In the genomic region with DNA sequence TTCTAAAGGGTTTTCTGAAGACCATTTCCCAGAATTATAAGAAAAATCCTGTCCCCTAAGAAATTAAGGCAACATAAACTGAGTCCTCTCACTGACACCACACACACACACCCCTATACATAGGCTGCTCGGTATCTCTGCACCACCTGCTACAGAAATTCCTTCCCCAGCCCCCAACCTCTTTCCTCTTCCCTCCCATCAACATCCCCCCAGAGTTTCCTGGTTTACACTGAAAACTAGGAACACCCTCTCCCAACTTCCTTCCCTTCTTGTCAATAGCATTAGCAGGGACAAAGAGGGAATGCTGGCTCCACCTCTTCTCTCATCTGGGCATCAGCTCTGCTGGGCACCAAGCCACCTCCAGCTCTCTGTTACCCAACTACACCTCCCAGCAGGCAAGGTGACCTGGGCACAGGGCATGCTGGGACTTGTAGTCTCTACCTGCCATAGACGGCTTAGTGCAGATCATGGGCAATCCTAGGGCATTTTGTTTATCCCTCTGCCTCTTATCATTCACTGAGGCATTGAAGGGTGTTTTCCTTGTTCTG, we compare ENCODE assay signal across 8 cellular contexts. TPM values are rescaled to one million over a fixed set of nuclear protein-coding genes. Genes with fewer than 3 reads are reported as not detected.
DNase-seq lines count a peak whose midpoint lies in the region; ATAC-seq, FAIRE-seq and TF ChIP-seq lines count a peak whose summit lies in the region.

No MANE protein-coding gene starts in this region.

- H3K27ac ChIP-seq in PC-9: no peak overlapping the region
- H3K27ac ChIP-seq in transverse colon: peak overlapping the region; percentile 72 to 90 (median 79)

- intact Hi-C loops in PC-9 (cut with micrococcal nuclease; ENCODE audit: unreplicated experiment) (loop anchor here (5.0 kb wide), 1 partner anchor 110 kb away; no protein-coding TSS in a partner anchor), transverse colon (cut with DNase I; ENCODE audit: low total_unique reads) (loop anchor here (5.0 kb wide), 1 partner anchor 85 kb away; no protein-coding TSS in a partner anchor)

- POLR2A ChIA-PET in PC-9 (lab: Charles Lee; ENCODE audit: unreplicated experiment): interaction anchor here (1.0 kb wide), 1 partner anchor 16 kb away, joined by 4 read pairs; the partner anchor contains the start of gene CAVIN1

- no peak overlapping the region for H2AFZ ChIP-seq in PC-9

- peaks cover 37% of the 10 kb centered on the region for H3K79me2 ChIP-seq in PC-9 (ENCODE audit: low read depth)

- WGBS in transverse colon (ENCODE audit: low coverage in 1 of 2), 2 donors: 14% methylated on average over 2 of the region's 2 CpGs; no CpG with 5 or more reads in 1 of the 2 donors

- BruUV-seq in PC-9 (replicated peaks; lab: Mats Ljungman, UMichigan): no TSS peak

- no peak overlapping the region for H3K4me2 ChIP-seq in PC-9

- H3K27me3 ChIP-seq in PC-9 (ENCODE audit: insufficient read depth, low read depth) (no peaks in the 10 kb centered on the region), transverse colon (no peaks in the 10 kb centered on the region)

- no peak for TF ChIP-seq POLR2A in transverse colon (IDR thresholded peaks at IDR 0.05)

- H3K9me2 ChIP-seq in PC-9 (ENCODE audit: insufficient read depth): no peaks in the 10 kb centered on the region

- ATAC-seq in omental fat pad (ENCODE audit: low FRiP score) (peak; percentile 58), GM21515 (IDR thresholded peaks at IDR 0.05; ENCODE audit: unreplicated experiment) (no peak)

- CTCF ChIA-PET in PC-9 (lab: Charles Lee): interaction anchor here (0.6 to 1.1 kb wide), 5 partner anchors 19 to 118 kb away, joined by 3 to 17 read pairs (median 5); partner anchors contain the start of gene STAT3

- TF ChIP-seq EP300 in transverse colon (IDR thresholded peaks at IDR 0.05; ENCODE audit: low read depth): no peak

- H3K4me3 ChIP-seq in PC-9 (no peak overlapping the region), transverse colon (no peak overlapping the region)

- H3K36me3 ChIP-seq in PC-9 (ENCODE audit: low read depth): no peaks in the 10 kb centered on the region
- H3K36me3 ChIP-seq in transverse colon: no peaks in the 10 kb centered on the region

- in situ Hi-C loops in transverse colon (cut with MboI; ENCODE audit: low pct_ligation_motif_present in 1 of 4, low pct_unique_long_range_greater_than_20kb in 1 of 4, low sequenced_read_pairs in 3 of 4): loop anchor here in 2 of 4 donors (5.0 to 25.0 kb wide), 3 partner anchors 83 to 105 kb away; no protein-coding TSS in a partner anchor

- H3K9me3 ChIP-seq in PC-9 (ENCODE audit: insufficient read depth, low read depth): no peaks in the 10 kb centered on the region
- no peaks in the 10 kb centered on the region for H3K9me3 ChIP-seq in transverse colon

- FAIRE-seq in frontal cortex (lab: Jason Lieb, UNC): no peak

- H3K4me1 ChIP-seq in PC-9 (replicated peaks; ENCODE audit: insufficient read depth) (peaks cover 59% of the 10 kb centered on the region), transverse colon (peaks cover 37 to 67% (median 62%) of the 10 kb centered on the region in 4 donors)

- H3F3A ChIP-seq in PC-9 (ENCODE audit: insufficient read depth, low read depth): peaks cover 63% of the 10 kb centered on the region

- TF ChIP-seq CTCF in PC-9 (conservative IDR thresholded peaks at IDR 0.05) (no peak), omental fat pad (IDR thresholded peaks at IDR 0.05) (no peak), transverse colon (IDR thresholded peaks at IDR 0.05) (no peak)

- DNase-seq in COR-L47 (lab: John Stamatoyannopoulos, UW) (peak; percentile 90), HPDE6-E6E7 (ENCODE audit: extremely low spot score) (peak; percentile 88), PC-9 (peak; percentile 65 to 72), frontal cortex (ENCODE audit: low spot score in 2 of 2) (peak; percentile 72 to 74), omental fat pad (ENCODE audit: low spot score) (no peak), transverse colon (peak; percentile 86)
- DNase-seq in activated gamma-delta T cell treated with anti-CD3 and anti-CD28 coated beads, Interleukin-2, amount 50 U/mL, for 16 hours (ENCODE audit: low read depth): peak; percentile 42

- no peaks in the 10 kb centered on the region for H4K20me1 ChIP-seq in PC-9 (ENCODE audit: insufficient read depth)

RNA-seq across cellular contexts. Expression of gene CAVIN1, which starts 15.7 kb away (rescaled TPM):
- 154 and 170 TPM in 2 replicates for total RNA-seq in PC-9 (2021)
- 8.2 TPM for total RNA-seq in frontal cortex
- 100 to 1,000 TPM; 479 to 598 (median 526) TPM for total RNA-seq in omental fat pad
- 100 to 1,000 TPM in 1 of 4 donors, 10 to 100 TPM in 3; 53.7 to 135 (median 69.2) TPM for total RNA-seq in transverse colon

RNA-seq across cellular contexts. Expression of gene STAT3, which starts 19.1 kb away (rescaled TPM):
- total RNA-seq in PC-9 (2021): 65.2 and 74.6 TPM in 2 replicates
- total RNA-seq in frontal cortex: 26.5 TPM
- 100 to 1,000 TPM; 214 to 433 (median 280) TPM for total RNA-seq in omental fat pad
- total RNA-seq in transverse colon: 100 to 1,000 TPM; 110 to 156 (median 130) TPM

RNA-seq across cellular contexts. Expression of gene ATP6V0A1, which starts 51.3 kb away (rescaled TPM):
- total RNA-seq in PC-9 (2021): 39.4 and 55.1 TPM in 2 replicates
- total RNA-seq in frontal cortex: 207 TPM
- total RNA-seq in omental fat pad: 100 to 1,000 TPM in 1 of 4 donors, 10 to 100 TPM in 3; 76.7 to 106 (median 89.2) TPM
- total RNA-seq in transverse colon: 100 to 1,000 TPM in 2 of 4 donors, 10 to 100 TPM in 2; 91.8 to 313 (median 115) TPM
